Comparison of ENCODE assay signal across 18 cellular contexts in the genomic region with DNA sequence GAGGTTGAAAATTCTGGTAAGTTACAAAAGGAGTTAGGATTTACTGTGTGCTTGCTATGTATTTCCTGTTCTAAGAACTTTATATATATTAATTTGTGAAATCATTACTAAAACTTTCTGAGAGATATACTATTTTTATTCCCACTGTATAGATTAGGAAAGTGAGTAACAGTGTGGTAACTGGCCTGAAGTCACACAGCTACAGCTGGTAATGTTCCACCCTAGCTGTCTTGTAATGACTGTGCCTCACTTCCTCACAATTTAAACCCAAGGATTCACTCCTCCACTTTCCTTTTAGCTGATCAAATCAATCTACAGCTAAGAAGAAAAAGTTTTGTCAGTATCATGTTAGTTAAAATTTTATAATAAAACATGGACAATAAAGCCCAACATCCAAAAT.
"Had no signal": no experiment of that assay in that cellular context is flagged by ENCODE, and none has a peak within 500 bp of the region (broad histone marks: within the 10 kb centered on the region; RNA-seq: fewer than 3 reads in every experiment).

No MANE protein-coding gene starts in this region.

- H3K36me3 ChIP-seq: esophagus muscularis mucosa, prostate gland, right atrium auricular region, upper lobe of right lung had no signal

- H3K4me1 Mint-ChIP-seq: activated naive CD8-positive, alpha-beta T cell treated with anti-CD3 and anti-CD28 coated beads for 36 hours had no signal

- H3K4me1 ChIP-seq: esophagus muscularis mucosa, prostate gland, right atrium auricular region, upper lobe of right lung had no signal

- H3K36me3 Mint-ChIP-seq: activated naive CD8-positive, alpha-beta T cell treated with anti-CD3 and anti-CD28 coated beads for 36 hours had no signal

- H3K27ac Mint-ChIP-seq: activated CD4-positive, alpha-beta T cell treated with anti-CD3 and anti-CD28 coated beads, Interleukin-2, amount 10 ng/mL, durations not matched to agents 7 days and 5 days; activated naive CD8-positive, alpha-beta T cell treated with anti-CD3 and anti-CD28 coated beads for 36 hours; naive thymus-derived CD4-positive, alpha-beta T cell had no signal

- DNase-seq: activated CD4-positive, alpha-beta T cell treated with anti-CD3 and anti-CD28 coated beads, Interleukin-2, amount 10 ng/mL, durations not matched to agents 7 days and 5 days; activated CD4-positive, CD25-positive, alpha-beta regulatory T cell; activated gamma-delta T cell treated with Interleukin-2 at 50 U/mL for 16 hours; activated naive CD8-positive, alpha-beta T cell treated with anti-CD3 and anti-CD28 coated beads for 36 hours; amniotic stem cell; effector CD4-positive, alpha-beta T cell; foreskin keratinocyte; hippocampal formation; left cardiac atrium; mesenchymal stem cell; mucosa of descending colon; naive thymus-derived CD4-positive, alpha-beta T cell; T-helper 1 cell; T-helper 9 cell; upper lobe of right lung had no signal

- H3K4me3 ChIP-seq: esophagus muscularis mucosa, mucosa of descending colon, prostate gland, right atrium auricular region, upper lobe of right lung had no signal

- H3K9me3 ChIP-seq: mucosa of descending colon, prostate gland, upper lobe of right lung had no signal

- ATAC-seq: foreskin keratinocyte; left cardiac atrium; mucosa of descending colon; naive thymus-derived CD4-positive, alpha-beta T cell; upper lobe of right lung had no signal

- H3K4me3 Mint-ChIP-seq: activated CD4-positive, alpha-beta T cell treated with anti-CD3 and anti-CD28 coated beads, Interleukin-2, amount 10 ng/mL, durations not matched to agents 7 days and 5 days; activated naive CD8-positive, alpha-beta T cell treated with anti-CD3 and anti-CD28 coated beads for 36 hours; naive thymus-derived CD4-positive, alpha-beta T cell had no signal

- H3K27me3 ChIP-seq: esophagus muscularis mucosa, foreskin keratinocyte, right atrium auricular region, upper lobe of right lung had no signal

- H3K27ac ChIP-seq: esophagus muscularis mucosa, foreskin keratinocyte, prostate gland, right atrium auricular region, upper lobe of right lung had no signal
